Comparison of ENCODE assay signal across 17 cellular contexts in the genomic region with DNA sequence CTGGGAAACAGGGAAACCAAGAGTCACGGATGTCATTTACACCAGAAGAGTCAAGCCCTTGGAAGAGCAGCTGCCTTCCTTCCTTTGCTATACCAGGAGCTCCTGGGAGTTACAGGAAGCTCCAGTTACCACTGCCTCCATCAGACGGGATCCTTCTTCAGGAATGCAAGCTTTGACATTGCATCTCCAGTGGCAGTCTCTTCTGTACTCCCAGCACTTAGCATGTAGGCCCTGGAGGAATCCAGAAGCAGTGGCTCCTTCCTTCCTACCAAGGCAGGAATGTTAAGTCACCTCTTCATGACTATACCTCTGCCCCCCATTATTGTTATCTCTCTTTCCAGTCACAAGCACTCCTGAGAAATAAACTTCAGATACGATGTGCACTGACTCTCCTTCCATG.
"Had no signal": no experiment of that assay in that cellular context is flagged by ENCODE, and none has a peak within 500 bp of the region (broad histone marks: within the 10 kb centered on the region; RNA-seq: fewer than 3 reads in every experiment).

No MANE protein-coding gene starts in this region.

- H3K4me3 Mint-ChIP-seq: activated CD4-positive, alpha-beta memory T cell treated with anti-CD3 and anti-CD28 coated beads for 36 hours; activated CD4-positive, alpha-beta T cell treated with anti-CD3 and anti-CD28 coated beads for 36 hours; activated CD8-positive, alpha-beta memory T cell treated with anti-CD3 and anti-CD28 coated beads, Interleukin-2, amount 10 ng/mL, durations not matched to agents 7 days and 5 days; activated naive CD4-positive, alpha-beta T cell treated with anti-CD3 and anti-CD28 coated beads, Interleukin-2, amount 50 U/mL, for 24 hours; stimulated activated memory B cell treated with anti-CD40 and anti-IgM and Interleukin-4, amounts not matched to agents 10 μg/mL and 1 μg/mL and 100 μg/mL, for 72 hours had no signal

- H3K27ac ChIP-seq: adrenal gland, cardiac muscle cell, dorsolateral prefrontal cortex, hepatocyte, left ventricle myocardium inferior, thyroid gland, VCaP had no signal

- DNase-seq: activated CD4-positive, alpha-beta memory T cell treated with anti-CD3 and anti-CD28 coated beads for 36 hours; activated CD4-positive, alpha-beta T cell treated with anti-CD3 and anti-CD28 coated beads for 36 hours; activated CD8-positive, alpha-beta memory T cell treated with anti-CD3 and anti-CD28 coated beads, Interleukin-2, amount 10 ng/mL, durations not matched to agents 7 days and 5 days; activated T-cell treated with anti-CD3 and anti-CD28 coated beads, Interleukin-2, amount 50 U/mL, for 1 hour; adrenal gland; dorsolateral prefrontal cortex; erythroblast; kidney; left ventricle myocardium inferior; stimulated activated CD4-positive, alpha-beta T cell treated with anti-CD3 and anti-CD28 coated beads, Interleukin-2, amount 100 ng/mL, for 48 hours; T-helper 1 cell; thyroid gland had no signal

- H2AFZ ChIP-seq: hepatocyte had no signal

- H3K27ac Mint-ChIP-seq: activated CD4-positive, alpha-beta memory T cell treated with anti-CD3 and anti-CD28 coated beads for 36 hours; activated CD4-positive, alpha-beta T cell treated with anti-CD3 and anti-CD28 coated beads for 36 hours; activated CD8-positive, alpha-beta memory T cell treated with anti-CD3 and anti-CD28 coated beads, Interleukin-2, amount 10 ng/mL, durations not matched to agents 7 days and 5 days; activated naive CD4-positive, alpha-beta T cell treated with anti-CD3 and anti-CD28 coated beads, Interleukin-2, amount 50 U/mL, for 24 hours; stimulated activated memory B cell treated with anti-CD40 and anti-IgM and Interleukin-4, amounts not matched to agents 10 μg/mL and 1 μg/mL and 100 μg/mL, for 72 hours had no signal

- H3K79me2 ChIP-seq: hepatocyte had no signal

- H3K27me3 ChIP-seq: adrenal gland, cardiac muscle cell, dorsolateral prefrontal cortex, hepatocyte, thyroid gland had no signal

- H3K36me3 Mint-ChIP-seq: activated CD4-positive, alpha-beta memory T cell treated with anti-CD3 and anti-CD28 coated beads for 36 hours; activated CD8-positive, alpha-beta memory T cell treated with anti-CD3 and anti-CD28 coated beads, Interleukin-2, amount 10 ng/mL, durations not matched to agents 7 days and 5 days; activated naive CD4-positive, alpha-beta T cell treated with anti-CD3 and anti-CD28 coated beads, Interleukin-2, amount 50 U/mL, for 24 hours; stimulated activated memory B cell treated with anti-CD40 and anti-IgM and Interleukin-4, amounts not matched to agents 10 μg/mL and 1 μg/mL and 100 μg/mL, for 72 hours had no signal

- H3K9me3 ChIP-seq: adrenal gland, left ventricle myocardium inferior, thyroid gland had no signal

- H3K9me3 Mint-ChIP-seq: activated CD4-positive, alpha-beta memory T cell treated with anti-CD3 and anti-CD28 coated beads for 36 hours; stimulated activated memory B cell treated with anti-CD40 and anti-IgM and Interleukin-4, amounts not matched to agents 10 μg/mL and 1 μg/mL and 100 μg/mL, for 72 hours had no signal

- H3K36me3 ChIP-seq: adrenal gland, cardiac muscle cell, left ventricle myocardium inferior, thyroid gland had no signal

- ATAC-seq: activated CD4-positive, alpha-beta T cell treated with anti-CD3 and anti-CD28 coated beads for 36 hours; activated CD8-positive, alpha-beta memory T cell treated with anti-CD3 and anti-CD28 coated beads, Interleukin-2, amount 10 ng/mL, durations not matched to agents 7 days and 5 days; stimulated activated memory B cell treated with anti-CD40 and anti-IgM and Interleukin-4, amounts not matched to agents 10 μg/mL and 1 μg/mL and 100 μg/mL, for 72 hours had no signal

- H3K27me3 Mint-ChIP-seq: activated CD4-positive, alpha-beta memory T cell treated with anti-CD3 and anti-CD28 coated beads for 36 hours; activated CD8-positive, alpha-beta memory T cell treated with anti-CD3 and anti-CD28 coated beads, Interleukin-2, amount 10 ng/mL, durations not matched to agents 7 days and 5 days; stimulated activated memory B cell treated with anti-CD40 and anti-IgM and Interleukin-4, amounts not matched to agents 10 μg/mL and 1 μg/mL and 100 μg/mL, for 72 hours had no signal

- H3K4me3 ChIP-seq: adrenal gland, cardiac muscle cell, dorsolateral prefrontal cortex, hepatocyte, left ventricle myocardium inferior, thyroid gland had no signal

- H3K4me1 Mint-ChIP-seq: activated CD4-positive, alpha-beta T cell treated with anti-CD3 and anti-CD28 coated beads for 36 hours; activated CD8-positive, alpha-beta memory T cell treated with anti-CD3 and anti-CD28 coated beads, Interleukin-2, amount 10 ng/mL, durations not matched to agents 7 days and 5 days; activated naive CD4-positive, alpha-beta T cell treated with anti-CD3 and anti-CD28 coated beads, Interleukin-2, amount 50 U/mL, for 24 hours had no signal

- H3K4me2 ChIP-seq: hepatocyte had no signal
